Comparison of ENCODE assay signal across 36 cellular contexts in the genomic region with DNA sequence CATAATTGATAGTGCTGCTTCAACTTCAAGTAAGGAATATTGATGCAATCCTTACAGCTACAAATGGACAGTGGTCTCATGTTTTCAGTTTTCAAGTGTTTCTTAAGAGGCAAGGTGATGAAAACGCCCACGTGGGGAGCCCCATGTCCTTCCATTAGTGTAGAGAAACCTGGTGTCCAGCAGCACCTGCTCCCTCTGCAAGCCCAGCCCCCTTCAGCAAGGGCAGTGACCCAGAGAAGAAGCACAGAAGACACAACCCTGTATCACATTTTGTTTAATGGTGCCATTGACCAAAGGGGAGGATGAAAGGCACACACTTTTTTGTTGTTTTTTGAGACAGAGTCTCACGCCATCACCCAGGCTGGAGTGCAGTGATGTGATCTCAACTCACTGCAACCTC.
"Had no signal": no experiment of that assay in that cellular context is flagged by ENCODE, and none has a peak within 500 bp of the region (broad histone marks: within the 10 kb centered on the region; RNA-seq: fewer than 3 reads in every experiment).

No MANE protein-coding gene starts in this region.

- H3K4me3 Mint-ChIP-seq: activated naive CD4-positive, alpha-beta T cell treated with anti-CD3 and anti-CD28 coated beads for 36 hours; activated naive CD4-positive, alpha-beta T cell treated with anti-CD3 and anti-CD28 coated beads, Interleukin-2, amount 10 ng/mL, durations not matched to agents 7 days and 5 days; activated naive CD4-positive, alpha-beta T cell treated with anti-CD3 and anti-CD28 coated beads, Interleukin-2, amount 50 U/mL, for 24 hours; activated naive CD8-positive, alpha-beta T cell; activated naive CD8-positive, alpha-beta T cell treated with anti-CD3 and anti-CD28 coated beads for 36 hours; activated naive CD8-positive, alpha-beta T cell treated with anti-CD3 and anti-CD28 coated beads, Interleukin-2, amount 10 ng/mL, durations not matched to agents 7 days and 5 days; activated naive CD8-positive, alpha-beta T cell treated with anti-CD3 and anti-CD28 coated beads, Interleukin-2, amount 50 U/mL, for 24 hours; activated T-cell treated with anti-CD3 and anti-CD28 coated beads, Interleukin-2, amount 50 U/mL, for 4 hours; activated T-cell treated with anti-CD3 and anti-CD28 coated beads, Interleukin-2, amount 50 U/mL, for 72 hours; activated T-helper 1 cell treated with anti-CD3 and anti-CD28 coated beads, Interleukin-12 subunit alpha, Interleukin-12 subunit beta, Interleukin-2, Interleukin-4 antibody, amounts not matched to agents 30 ng/mL and 10 ng/mL and 1 ng/mL, durations not matched to agents 14 hours and 24 hours and 36 hours; activated T-helper 17 cell treated with anti-CD3 and anti-CD28 coated beads, Interleukin-2, amount 50 U/mL, for 72 hours; brain; central memory CD8-positive, alpha-beta T cell had no signal

- H3K36me3 Mint-ChIP-seq: activated naive CD4-positive, alpha-beta T cell treated with anti-CD3 and anti-CD28 coated beads, Interleukin-2, amount 10 ng/mL, durations not matched to agents 7 days and 5 days; activated naive CD4-positive, alpha-beta T cell treated with anti-CD3 and anti-CD28 coated beads, Interleukin-2, amount 50 U/mL, for 24 hours; activated naive CD4-positive, alpha-beta T cell treated with anti-CD3 and anti-CD28 coated beads, Interleukin-2, amount 50 U/mL, for 72 hours; activated naive CD8-positive, alpha-beta T cell; activated naive CD8-positive, alpha-beta T cell treated with anti-CD3 and anti-CD28 coated beads for 36 hours had no signal

- H3K36me3 ChIP-seq: cardiac muscle cell had no signal

- H3K27me3 ChIP-seq: adrenal gland, ascending aorta, body of pancreas, brain microvascular endothelial cell, breast epithelium, cardiac muscle cell had no signal

- H3K9me3 ChIP-seq: adrenal gland, ascending aorta, body of pancreas, breast epithelium had no signal

- H3K27me3 Mint-ChIP-seq: activated naive CD8-positive, alpha-beta T cell treated with anti-CD3 and anti-CD28 coated beads, Interleukin-2, amount 10 ng/mL, durations not matched to agents 7 days and 5 days; activated naive CD8-positive, alpha-beta T cell treated with anti-CD3 and anti-CD28 coated beads, Interleukin-2, amount 50 U/mL, for 24 hours had no signal

- H3K9me3 Mint-ChIP-seq: activated naive CD4-positive, alpha-beta T cell treated with anti-CD3 and anti-CD28 coated beads, Interleukin-2, amount 50 U/mL, for 24 hours; activated T-helper 1 cell treated with anti-CD3 and anti-CD28 coated beads, Interleukin-12 subunit alpha, Interleukin-12 subunit beta, Interleukin-2, Interleukin-4 antibody, amounts not matched to agents 30 ng/mL and 10 ng/mL and 1 ng/mL, durations not matched to agents 14 hours and 24 hours and 36 hours; activated T-helper 2 cell treated with anti-CD3 and anti-CD28 coated beads, Interferon-gamma antibody, Interleukin-2, Interleukin-4, amounts not matched to agents 10 μg/mL and 5 μg/mL and 100 μg/mL, durations not matched to agents 14 hours and 24 hours and 36 hours; brain had no signal

- H3K27ac Mint-ChIP-seq: activated naive CD4-positive, alpha-beta T cell treated with anti-CD3 and anti-CD28 coated beads for 36 hours; activated naive CD4-positive, alpha-beta T cell treated with anti-CD3 and anti-CD28 coated beads, Interleukin-2, amount 10 ng/mL, durations not matched to agents 7 days and 5 days; activated naive CD4-positive, alpha-beta T cell treated with anti-CD3 and anti-CD28 coated beads, Interleukin-2, amount 50 U/mL, for 24 hours; activated naive CD4-positive, alpha-beta T cell treated with anti-CD3 and anti-CD28 coated beads, Interleukin-2, amount 50 U/mL, for 72 hours; activated naive CD8-positive, alpha-beta T cell; activated naive CD8-positive, alpha-beta T cell treated with anti-CD3 and anti-CD28 coated beads for 36 hours; activated naive CD8-positive, alpha-beta T cell treated with anti-CD3 and anti-CD28 coated beads, Interleukin-2, amount 10 ng/mL, durations not matched to agents 7 days and 5 days; activated naive CD8-positive, alpha-beta T cell treated with anti-CD3 and anti-CD28 coated beads, Interleukin-2, amount 50 U/mL, for 24 hours; activated T-cell treated with anti-CD3 and anti-CD28 coated beads, Interleukin-2, amount 50 U/mL, for 72 hours; activated T-helper 1 cell treated with anti-CD3 and anti-CD28 coated beads, Interleukin-12 subunit alpha, Interleukin-12 subunit beta, Interleukin-2, Interleukin-4 antibody, amounts not matched to agents 30 ng/mL and 10 ng/mL and 1 ng/mL, durations not matched to agents 14 hours and 24 hours and 36 hours; activated T-helper 17 cell treated with anti-CD3 and anti-CD28 coated beads, Interleukin-2, amount 50 U/mL, for 72 hours; activated T-helper 2 cell treated with anti-CD3 and anti-CD28 coated beads, Interferon-gamma antibody, Interleukin-2, Interleukin-4, amounts not matched to agents 10 μg/mL and 5 μg/mL and 100 μg/mL, durations not matched to agents 14 hours and 24 hours and 36 hours; brain had no signal

- DNase-seq: activated effector memory CD4-positive, alpha-beta T cell treated with anti-CD3 and anti-CD28 coated beads, Interleukin-2, amount 50 U/mL, for 16 hours; activated effector memory CD4-positive, alpha-beta T cell treated with Interleukin-2 at 50 U/mL for 16 hours; activated gamma-delta T cell; activated gamma-delta T cell treated with Interleukin-2 at 50 U/mL for 16 hours; activated naive CD4-positive, alpha-beta T cell; activated naive CD4-positive, alpha-beta T cell treated with anti-CD3 and anti-CD28 coated beads for 36 hours; activated naive CD4-positive, alpha-beta T cell treated with anti-CD3 and anti-CD28 coated beads, Interleukin-2, amount 10 ng/mL, durations not matched to agents 7 days and 5 days; activated naive CD4-positive, alpha-beta T cell treated with anti-CD3 and anti-CD28 coated beads, Interleukin-2, amount 50 U/mL, for 16 hours; activated naive CD4-positive, alpha-beta T cell treated with Interleukin-2 at 50 U/mL for 16 hours; activated naive CD8-positive, alpha-beta T cell treated with anti-CD3 and anti-CD28 coated beads for 36 hours; activated naive CD8-positive, alpha-beta T cell treated with anti-CD3 and anti-CD28 coated beads, Interleukin-2, amount 10 ng/mL, durations not matched to agents 7 days and 5 days; activated naive CD8-positive, alpha-beta T cell treated with anti-CD3 and anti-CD28 coated beads, Interleukin-2, amount 50 U/mL, for 24 hours; activated T-cell treated with anti-CD3 and anti-CD28 coated beads, Interleukin-2, amount 50 U/mL, for 4 hours; activated T-cell treated with anti-CD3 and anti-CD28 coated beads, Interleukin-2, amount 50 U/mL, for 48 hours; activated T-cell treated with anti-CD3 and anti-CD28 coated beads, Interleukin-2, amount 50 U/mL, for 72 hours; adrenal gland; amniotic stem cell; amygdala; anterior cingulate cortex; aorta; body of pancreas; brain microvascular endothelial cell; caudate nucleus; central memory CD4-positive, alpha-beta T cell; cerebellar nuclear complex had no signal

- H3K4me1 ChIP-seq: adrenal gland, ascending aorta, body of pancreas, breast epithelium had no signal

- H3K4me3 ChIP-seq: adrenal gland, ascending aorta, body of pancreas, breast epithelium, cardiac muscle cell had no signal

- H3K4me1 Mint-ChIP-seq: activated naive CD4-positive, alpha-beta T cell treated with anti-CD3 and anti-CD28 coated beads, Interleukin-2, amount 10 ng/mL, durations not matched to agents 7 days and 5 days; activated naive CD4-positive, alpha-beta T cell treated with anti-CD3 and anti-CD28 coated beads, Interleukin-2, amount 50 U/mL, for 24 hours; activated naive CD8-positive, alpha-beta T cell treated with anti-CD3 and anti-CD28 coated beads for 36 hours; activated naive CD8-positive, alpha-beta T cell treated with anti-CD3 and anti-CD28 coated beads, Interleukin-2, amount 10 ng/mL, durations not matched to agents 7 days and 5 days; activated naive CD8-positive, alpha-beta T cell treated with anti-CD3 and anti-CD28 coated beads, Interleukin-2, amount 50 U/mL, for 24 hours; central memory CD8-positive, alpha-beta T cell had no signal

- H3K27ac ChIP-seq: adrenal gland, ascending aorta, body of pancreas, brain microvascular endothelial cell, breast epithelium, cardiac muscle cell had no signal
